16 cellular contexts compared by ENCODE assay signal in the genomic region with DNA sequence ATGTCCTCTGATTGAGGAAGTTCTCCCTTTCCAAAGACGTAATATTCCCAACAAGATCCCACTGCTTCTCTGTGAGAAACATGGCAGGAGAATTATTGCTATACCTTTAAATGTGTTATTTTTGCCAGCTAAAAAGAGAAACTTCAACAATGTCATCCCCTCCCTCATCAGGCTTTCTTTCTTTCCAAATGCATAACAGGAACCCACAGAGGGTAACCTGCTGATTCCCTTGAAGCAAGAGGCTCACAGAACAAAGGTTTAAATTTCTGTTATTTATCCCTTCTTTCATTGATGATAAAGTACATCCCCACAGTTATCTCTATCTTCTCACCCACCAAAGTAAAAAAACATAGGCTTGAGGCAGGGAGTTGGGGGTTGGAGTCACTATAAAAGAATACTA.
DNase-seq lines count a peak whose midpoint lies in the region; TF ChIP-seq lines count a peak whose summit lies in the region.
"Had no signal": no experiment of that assay in that cellular context is flagged by ENCODE, and none has a peak within 500 bp of the region (broad histone marks: within the 10 kb centered on the region; RNA-seq: fewer than 3 reads in every experiment).

No MANE protein-coding gene starts in this region.

- no peak overlapping the region for H3K4me3 Mint-ChIP-seq in activated naive CD4-positive, alpha-beta T cell treated with anti-CD3 and anti-CD28 coated beads, Interleukin-2, amount 10 ng/mL, durations not matched to agents 7 days and 5 days
- H3K4me3 Mint-ChIP-seq: CD14-positive monocyte; CD8-positive, alpha-beta T cell had no signal

- H3K27me3 ChIP-seq in ectodermal cell (ENCODE audit: control insufficient read depth, insufficient read depth, low read length, poor library complexity, severe bottlenecking) (no peaks in the 10 kb centered on the region), spleen (replicated peaks in 1 of 7) (peaks cover 0 to 4% (median 0%) of the 10 kb centered on the region in 7 donors)

- no peak for DNase-seq in activated naive CD4-positive, alpha-beta T cell treated with anti-CD3 and anti-CD28 coated beads, Interleukin-2, amount 10 ng/mL, durations not matched to agents 7 days and 5 days
- no peak for DNase-seq in activated naive CD4-positive, alpha-beta T cell (lab: John Stamatoyannopoulos, UW)
- DNase-seq in iPS-NIHi11 (ENCODE audit: low spot score) = peak; percentile 21
- DNase-seq in stimulated activated CD8-positive, alpha-beta memory T cell treated with anti-CD3 and anti-CD28 coated beads, Interleukin-4, amount 100 ng/mL, for 48 hours = no peak
- no peak for DNase-seq in activated CD4-positive, alpha-beta T cell treated with anti-CD3 and anti-CD28 coated beads, Interleukin-2, amount 50 U/mL, for 48 hours
- no peak for DNase-seq in spleen
- DNase-seq: CD8-positive, alpha-beta T cell; COR-L47; DMS153; DMS79 treated with DMSO at 0.1 percent for 48 hours; EL; IMR-90; KBM-7 had no signal

- intact Hi-C loops in spleen (cut with DNase I; ENCODE audit: low total_unique reads) = no loop called here

- H3K27me3 Mint-ChIP-seq in activated naive CD4-positive, alpha-beta T cell treated with anti-CD3 and anti-CD28 coated beads, Interleukin-2, amount 10 ng/mL, durations not matched to agents 7 days and 5 days = no peaks in the 10 kb centered on the region

- no peak for TF ChIP-seq CTCF in spleen (IDR thresholded peaks at IDR 0.05 in 8 of 11, conservative IDR thresholded peaks at IDR 0.05 in 3 of 11)

- no peak overlapping the region for H3K4me3 ChIP-seq in ectodermal cell (ENCODE audit: insufficient read depth, low read depth, low read length)
- no peak overlapping the region for H3K4me3 ChIP-seq in spleen

- 50% methylated on average over 1 of the region's 1 CpG; no CpG with 5 or more reads in 1 of the 2 experiments for WGBS in ectodermal cell, 2 experiments
- 70 to 93% (median 88%) methylated on average over 1 of the region's 1 CpG for WGBS in spleen, 5 donors

- no peak for TF ChIP-seq POLR2A in spleen (IDR thresholded peaks at IDR 0.05)

- H3K36me3 Mint-ChIP-seq in activated naive CD4-positive, alpha-beta T cell treated with anti-CD3 and anti-CD28 coated beads, Interleukin-2, amount 10 ng/mL, durations not matched to agents 7 days and 5 days = no peaks in the 10 kb centered on the region
- H3K36me3 Mint-ChIP-seq: CD14-positive monocyte; CD8-positive, alpha-beta T cell had no signal

- no peaks in the 10 kb centered on the region for H3K9me3 ChIP-seq in ectodermal cell (ENCODE audit: control insufficient read depth, low read length)
- no peaks in the 10 kb centered on the region for H3K9me3 ChIP-seq in spleen

- no peaks in the 10 kb centered on the region for H3K4me1 Mint-ChIP-seq in activated naive CD4-positive, alpha-beta T cell treated with anti-CD3 and anti-CD28 coated beads, Interleukin-2, amount 10 ng/mL, durations not matched to agents 7 days and 5 days
- H3K4me1 Mint-ChIP-seq: CD14-positive monocyte had no signal

- CTCF ChIA-PET in activated naive CD4-positive, alpha-beta T cell treated with anti-CD3 and anti-CD28 coated beads, Interleukin-2, amount 10 ng/mL, durations not matched to agents 7 days and 5 days (lab: Charles Lee) = no interaction called here

- H3K27ac ChIP-seq in ectodermal cell (ENCODE audit: insufficient read depth, low read depth, low read length, poor library complexity, severe bottlenecking) (peak overlapping the region; percentile 47), spleen (no peak overlapping the region)
- H3K27ac ChIP-seq: 22Rv1 had no signal

- no peaks in the 10 kb centered on the region for H3K36me3 ChIP-seq in ectodermal cell (ENCODE audit: control insufficient read depth, insufficient read depth, low read length)
- no peaks in the 10 kb centered on the region for H3K36me3 ChIP-seq in spleen

- no peaks in the 10 kb centered on the region for H3K9me3 Mint-ChIP-seq in activated naive CD4-positive, alpha-beta T cell treated with anti-CD3 and anti-CD28 coated beads, Interleukin-2, amount 10 ng/mL, durations not matched to agents 7 days and 5 days
- H3K9me3 Mint-ChIP-seq: CD14-positive monocyte; CD8-positive, alpha-beta T cell had no signal

- peak overlapping the region; percentile 4 for H3K27ac Mint-ChIP-seq in activated naive CD4-positive, alpha-beta T cell treated with anti-CD3 and anti-CD28 coated beads, Interleukin-2, amount 10 ng/mL, durations not matched to agents 7 days and 5 days
- H3K27ac Mint-ChIP-seq: CD14-positive monocyte; CD8-positive, alpha-beta T cell had no signal

- H3K4me1 ChIP-seq in ectodermal cell (ENCODE audit: control insufficient read depth, insufficient read depth, low read length) = peaks cover 10% of the 10 kb centered on the region
- no peaks in the 10 kb centered on the region for H3K4me1 ChIP-seq in spleen
